Comparison of ENCODE assay signal across 23 cellular contexts in the genomic region with DNA sequence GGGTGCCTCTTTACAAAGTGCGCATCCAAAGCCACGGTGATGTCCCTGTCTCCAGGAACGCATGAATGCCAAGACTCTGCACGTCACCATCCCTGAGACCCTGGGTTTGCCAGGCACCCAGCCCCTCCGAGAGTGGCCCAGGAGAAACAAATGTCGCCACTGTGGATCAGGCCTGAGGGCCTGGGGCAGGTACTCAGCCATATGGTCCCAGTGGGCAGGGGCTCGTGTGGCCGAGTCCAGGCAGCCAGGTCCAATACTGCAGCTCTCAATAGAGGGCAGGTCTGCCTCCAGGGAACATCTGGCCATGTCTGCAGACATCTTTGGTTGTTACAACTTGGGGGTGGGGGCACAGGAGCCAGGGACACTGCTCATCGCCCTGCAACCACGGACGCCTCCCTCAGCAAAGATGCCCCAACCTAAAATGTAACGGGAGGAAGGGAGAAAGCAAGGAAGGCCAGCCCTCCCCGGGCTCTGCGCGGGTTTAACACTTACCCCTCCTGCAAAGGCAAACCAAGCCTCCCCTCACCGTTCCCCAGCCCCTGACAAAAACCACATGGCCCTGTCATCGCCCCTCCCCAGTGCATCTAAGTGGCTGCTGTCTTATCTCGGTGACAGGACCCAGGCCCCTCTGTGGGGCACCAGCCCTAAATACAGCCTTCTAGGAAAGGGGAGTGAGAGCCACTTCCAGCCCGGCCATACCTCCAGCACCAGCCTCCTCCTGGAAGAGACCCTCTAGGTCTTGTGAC. TPM values are rescaled to one million over a fixed set of nuclear protein-coding genes. Genes with fewer than 3 reads are reported as not detected.
DNase-seq lines count a peak whose midpoint lies in the region; ATAC-seq and TF ChIP-seq lines count a peak whose summit lies in the region.
"Had no signal": no experiment of that assay in that cellular context is flagged by ENCODE, and none has a peak within 500 bp of the region (broad histone marks: within the 10 kb centered on the region; RNA-seq: fewer than 3 reads in every experiment).

No MANE protein-coding gene starts in this region.

- H3K9me3 ChIP-seq in IMR-90 (ENCODE audit: control insufficient read depth, insufficient read depth, low read length): no peaks in the 10 kb centered on the region
- peaks cover 4% of the 10 kb centered on the region for H3K9me3 ChIP-seq in trophoblast cell (ENCODE audit: insufficient read depth, low read depth, low read length)
- H3K9me3 ChIP-seq in osteoblast (ENCODE audit: low read depth, low read length): peaks cover 2% of the 10 kb centered on the region

- no peaks in the 10 kb centered on the region for H3K4me1 ChIP-seq in IMR-90 (ENCODE audit: control insufficient read depth, insufficient read depth, low read length)
- peaks cover 16 to 20% of the 10 kb centered on the region in 2 experiments for H3K4me1 ChIP-seq in trophoblast cell (ENCODE audit: control insufficient read depth in 1 of 2, insufficient read depth in 2 of 2, low read length in 2 of 2)
- no peaks in the 10 kb centered on the region for H3K4me1 ChIP-seq in osteoblast (ENCODE audit: insufficient read depth, low read length)

- H4K5ac ChIP-seq in IMR-90 (ENCODE audit: low read depth, low read length): no peak overlapping the region

- H3K14ac ChIP-seq in IMR-90 (replicated peaks; ENCODE audit: low read depth, low read length): no peak overlapping the region
- no peak overlapping the region for H3K14ac ChIP-seq in trophoblast cell (ENCODE audit: low read length)

- H3K9ac ChIP-seq in IMR-90 (ENCODE audit: low read depth, low read length) (no peak overlapping the region), trophoblast cell (ENCODE audit: low read length) (no peak overlapping the region)

- H3K36me3 Mint-ChIP-seq in central memory CD8-positive, alpha-beta T cell (ENCODE audit: insufficient read depth): no peaks in the 10 kb centered on the region
- H3K36me3 Mint-ChIP-seq: memory B cell; stimulated activated naive B cell treated with anti-CD40 and anti-IgM and Interleukin-4, amounts not matched to agents 10 μg/mL and 1 μg/mL and 100 μg/mL, for 72 hours had no signal

- TF ChIP-seq POLR2A in IMR-90 (IDR thresholded peaks at IDR 0.05; ENCODE audit: low read depth, low read length): no peak

- intact Hi-C loops in IMR-90 (cut with micrococcal nuclease): no loop called here

- H4K8ac ChIP-seq in IMR-90 (ENCODE audit: low read depth in 2 of 2, low read length in 2 of 2) (no peak overlapping the region), trophoblast cell (ENCODE audit: low read depth, low read length) (no peak overlapping the region)

- H4K91ac ChIP-seq in IMR-90 (ENCODE audit: insufficient read depth, low read depth, low read length): no peak overlapping the region
- no peak overlapping the region for H4K91ac ChIP-seq in trophoblast cell (ENCODE audit: low read depth, low read length)

- H3K27me3 ChIP-seq in IMR-90 (ENCODE audit: control insufficient read depth, insufficient read depth, low read length): no peaks in the 10 kb centered on the region; the same call in 1 of the 2 replicates
- H3K27me3 ChIP-seq in trophoblast cell (ENCODE audit: insufficient read depth, low read length): no peaks in the 10 kb centered on the region
- H3K27me3 ChIP-seq in osteoblast (ENCODE audit: insufficient read depth, low read length): no peaks in the 10 kb centered on the region

- no peak overlapping the region for H3K4me2 ChIP-seq in IMR-90 (ENCODE audit: low read depth, low read length)
- peak overlapping the region; percentile 33 for H3K4me2 ChIP-seq in trophoblast cell (ENCODE audit: low read length)
- no peak overlapping the region for H3K4me2 ChIP-seq in osteoblast (ENCODE audit: insufficient read depth, low read length)

- TF ChIP-seq RAD21 in IMR-90 (IDR thresholded peaks at IDR 0.05; ENCODE audit: low read length): no peak

- peaks cover 45% of the 10 kb centered on the region for H3K27me3 Mint-ChIP-seq in central memory CD8-positive, alpha-beta T cell

- H4K20me1 ChIP-seq in IMR-90 (ENCODE audit: insufficient read depth, low read length) (no peaks in the 10 kb centered on the region), osteoblast (ENCODE audit: insufficient read depth, low read length) (no peaks in the 10 kb centered on the region)

- WGBS in IMR-90 (ENCODE audit: extremely low coverage in 2 of 2, insufficient read length in 1 of 2), 2 experiments: 65% methylated on average over 5 of the region's 19 CpGs; no CpG with 5 or more reads in 1 of the 2 experiments
- WGBS in trophoblast cell (ENCODE audit: extremely low coverage, insufficient coverage, insufficient read length): no CpG with 5 or more reads among the region's 19 CpGs

- H3K4me1 Mint-ChIP-seq in central memory CD8-positive, alpha-beta T cell: peaks cover 5% of the 10 kb centered on the region
- H3K4me1 Mint-ChIP-seq: memory B cell; stimulated activated naive B cell treated with anti-CD40 and anti-IgM and Interleukin-4, amounts not matched to agents 10 μg/mL and 1 μg/mL and 100 μg/mL, for 72 hours had no signal

- H3K23ac ChIP-seq in IMR-90 (ENCODE audit: low read depth, low read length) (no peak overlapping the region), trophoblast cell (ENCODE audit: low read length) (no peak overlapping the region)

- H3K4me3 Mint-ChIP-seq in central memory CD8-positive, alpha-beta T cell: peak overlapping the region; percentile 29
- H3K4me3 Mint-ChIP-seq: activated naive CD4-positive, alpha-beta T cell treated with anti-CD3 and anti-CD28 coated beads for 36 hours; activated T-cell treated with anti-CD3 and anti-CD28 coated beads, Interleukin-2, amount 50 U/mL, for 24 hours; memory B cell; stimulated activated naive B cell treated with anti-CD40 and anti-IgM and Interleukin-4, amounts not matched to agents 10 μg/mL and 1 μg/mL and 100 μg/mL, for 72 hours had no signal

- H2AK5ac ChIP-seq in IMR-90 (ENCODE audit: low read depth, low read length) (no peak overlapping the region), trophoblast cell (ENCODE audit: low read length) (no peak overlapping the region)

- no peaks in the 10 kb centered on the region for H3K79me2 ChIP-seq in trophoblast cell (ENCODE audit: control insufficient read depth, insufficient read depth, low read length, poor library complexity)
- H3K79me2 ChIP-seq in osteoblast (ENCODE audit: insufficient read depth, low read length): no peaks in the 10 kb centered on the region

- DNase-seq in IMR-90 (no peak), left kidney (ENCODE audit: low read depth, low spot score) (peak; percentile 71), trophoblast cell (no peak), COR-L47 (lab: John Stamatoyannopoulos, UW) (no peak), NCI-H2107 treated with DMSO at 0.1 percent for 48 hours (lab: John Stamatoyannopoulos, UW; ENCODE audit: unreplicated experiment) (no peak), pons (ENCODE audit: low spot score) (no peak), osteoblast (ENCODE audit: insufficient read length, low spot score, missing footprints) (no peak)
- DNase-seq in central memory CD8-positive, alpha-beta T cell (ENCODE audit: low spot score in 2 of 2): no peak
- DNase-seq: activated CD4-positive, alpha-beta T cell treated with anti-CD3 and anti-CD28 coated beads for 1 hour; activated CD8-positive, alpha-beta memory T cell treated with anti-CD3 and anti-CD28 coated beads for 24 hours; activated naive CD4-positive, alpha-beta T cell treated with anti-CD3 and anti-CD28 coated beads for 36 hours; activated T-cell treated with anti-CD3 and anti-CD28 coated beads, Interleukin-2, amount 50 U/mL, for 24 hours; amniotic stem cell; dermis blood vessel endothelial cell; MV-4-11; NCI-H2171 treated with DMSO at 0.1 percent for 48 hours; NCI-H526; stimulated activated naive B cell treated with anti-CD40 and anti-IgM and Interleukin-4, amounts not matched to agents 10 μg/mL and 1 μg/mL and 100 μg/mL, for 72 hours had no signal

- H3K36me3 ChIP-seq in IMR-90 (ENCODE audit: control insufficient read depth, insufficient read depth, low read length) (no peaks in the 10 kb centered on the region), trophoblast cell (ENCODE audit: control insufficient read depth in 1 of 2, insufficient read depth in 2 of 2, low read length in 2 of 2) (no peaks in the 10 kb centered on the region), osteoblast (ENCODE audit: insufficient read depth, low read length) (no peaks in the 10 kb centered on the region)

- no peak overlapping the region for H3K4ac ChIP-seq in IMR-90 (ENCODE audit: low read depth, low read length)
- H3K4ac ChIP-seq in trophoblast cell (ENCODE audit: low read depth, low read length): no peak overlapping the region

- H2BK120ac ChIP-seq in IMR-90 (ENCODE audit: low read depth, low read length) (no peak overlapping the region), trophoblast cell (ENCODE audit: insufficient read depth, low read length, poor library complexity) (no peak overlapping the region)

- TF ChIP-seq CTCF in IMR-90 (conservative IDR thresholded peaks at IDR 0.05; ENCODE audit: low read depth, low read length) (no peak), osteoblast (IDR thresholded peaks at IDR 0.05; ENCODE audit: extremely low read depth, low read depth, low read length) (no peak)

- CTCF ChIA-PET in IMR-90 (lab: Yijun Ruan, JAX): no interaction called here

- no peaks in the 10 kb centered on the region for H3K9me3 Mint-ChIP-seq in central memory CD8-positive, alpha-beta T cell
- H3K9me3 Mint-ChIP-seq: activated naive CD4-positive, alpha-beta T cell treated with anti-CD3 and anti-CD28 coated beads for 36 hours; activated T-cell treated with anti-CD3 and anti-CD28 coated beads, Interleukin-2, amount 50 U/mL, for 24 hours; stimulated activated naive B cell treated with anti-CD40 and anti-IgM and Interleukin-4, amounts not matched to agents 10 μg/mL and 1 μg/mL and 100 μg/mL, for 72 hours had no signal

- ATAC-seq in IMR-90 (ENCODE audit: low read depth): no peak
- ATAC-seq in central memory CD8-positive, alpha-beta T cell (replicated peaks; ENCODE audit: extremely low read depth, poor library complexity, severe bottlenecking): no peak
- ATAC-seq: stimulated activated naive B cell treated with anti-CD40 and anti-IgM and Interleukin-4, amounts not matched to agents 10 μg/mL and 1 μg/mL and 100 μg/mL, for 72 hours had no signal

- H2BK5ac ChIP-seq in IMR-90 (ENCODE audit: low read depth, low read length, poor library complexity, severe bottlenecking): no peak overlapping the region
- H2BK5ac ChIP-seq in trophoblast cell (ENCODE audit: low read depth, low read length, poor library complexity): no peak overlapping the region

- no peak overlapping the region for H3K27ac ChIP-seq in IMR-90 (ENCODE audit: insufficient read depth, low read length)
- no peak overlapping the region for H3K27ac ChIP-seq in trophoblast cell (ENCODE audit: low read depth, low read length)
- H3K27ac ChIP-seq in osteoblast (ENCODE audit: low read depth, low read length): no peak overlapping the region
- H3K27ac ChIP-seq: skin epidermis had no signal

- peak overlapping the region; percentile 22 for H3K27ac Mint-ChIP-seq in central memory CD8-positive, alpha-beta T cell (ENCODE audit: low read depth)
- H3K27ac Mint-ChIP-seq: activated naive CD4-positive, alpha-beta T cell treated with anti-CD3 and anti-CD28 coated beads for 36 hours; activated T-cell treated with anti-CD3 and anti-CD28 coated beads, Interleukin-2, amount 50 U/mL, for 24 hours; memory B cell; naive thymus-derived CD8-positive, alpha-beta T cell; stimulated activated naive B cell treated with anti-CD40 and anti-IgM and Interleukin-4, amounts not matched to agents 10 μg/mL and 1 μg/mL and 100 μg/mL, for 72 hours had no signal

- no peak overlapping the region for H4K12ac ChIP-seq in trophoblast cell (ENCODE audit: low read depth, low read length)

- H3K4me3 ChIP-seq in IMR-90 (ENCODE audit: insufficient read depth, low read depth, low read length) (no peak overlapping the region), trophoblast cell (ENCODE audit: low read depth, low read length) (no peak overlapping the region), osteoblast (ENCODE audit: insufficient read depth, low read length) (no peak overlapping the region)
- H3K4me3 ChIP-seq: skin epidermis had no signal

- POLR2A ChIA-PET in IMR-90 (lab: Charles Lee; ENCODE audit: unreplicated experiment): interaction anchor here (0.6 kb wide), 1 partner anchor 13 kb away, joined by 3 read pairs; no protein-coding TSS in a partner anchor

- H3K56ac ChIP-seq in IMR-90 (ENCODE audit: extremely low read depth, insufficient read depth, low read length): no peak overlapping the region

- H2BK15ac ChIP-seq in IMR-90 (ENCODE audit: low read depth, low read length): no peak overlapping the region

- H3K79me1 ChIP-seq in IMR-90 (ENCODE audit: low read depth in 1 of 2, low read length in 2 of 2) (no peaks in the 10 kb centered on the region), trophoblast cell (ENCODE audit: low read length) (no peaks in the 10 kb centered on the region)

- dilution Hi-C loops in IMR-90 (cut with HindIII; ENCODE audit: low sequenced_read_pairs, unreplicated experiment): no loop called here

- H3K18ac ChIP-seq in IMR-90 (ENCODE audit: low read depth, low read length) (no peak overlapping the region), trophoblast cell (ENCODE audit: low read length) (peak overlapping the region; percentile 15)

- peak overlapping the region; percentile 42 for H2AK9ac ChIP-seq in IMR-90 (replicated peaks; ENCODE audit: low read depth, low read length, poor library complexity)

- H3K9me1 ChIP-seq in IMR-90 (ENCODE audit: insufficient read depth, low read length): no peaks in the 10 kb centered on the region

- H2BK12ac ChIP-seq in trophoblast cell (ENCODE audit: low read length): no peak overlapping the region

- H2BK20ac ChIP-seq in IMR-90 (ENCODE audit: low read depth, low read length): no peak overlapping the region

- H2AFZ ChIP-seq in IMR-90 (replicated peaks; ENCODE audit: low read length, poor library complexity) (no peak overlapping the region), trophoblast cell (ENCODE audit: insufficient read depth, low read length, poor library complexity) (no peak overlapping the region), osteoblast (ENCODE audit: low read length) (no peak overlapping the region)

- in situ Hi-C loops in IMR-90 (cut with MboI; ENCODE audit: low sequenced_read_pairs): no loop called here

- no TSS peak for BruUV-seq in IMR-90 (replicated peaks; lab: Mats Ljungman, UMichigan)

RNA-seq across cellular contexts. Expression of gene PAPOLB, which starts 10.3 kb away (rescaled TPM):
- total RNA-seq in IMR-90 (2012; rRNA removed) (under 0.01 TPM in 2 replicates), osteoblast (under 0.01 and 0.36 TPM in 2 replicates)
- polyA plus RNA-seq in IMR-90 (2012; rRNA removed): not detected in 2 replicates
- polyA plus RNA-seq in IMR-90 (2012; cell fraction: cytosol; rRNA removed): not detected in 2 replicates
- not detected in 2 replicates for polyA plus RNA-seq in IMR-90 (2012; cell fraction: nucleus; rRNA removed; ENCODE audit: low replicate concordance)
- not detected in 2 replicates for polyA plus RNA-seq in trophoblast cell (2013)
- total RNA-seq: activated naive CD4-positive, alpha-beta T cell treated with anti-CD3 and anti-CD28 coated beads for 36 hours; HT1080; naive thymus-derived CD8-positive, alpha-beta T cell had no signal
- polyA plus RNA-seq: keratinocyte; naive thymus-derived CD8-positive, alpha-beta T cell had no signal

RNA-seq across cellular contexts. Expression of gene RADIL, which starts 11.4 kb away (rescaled TPM):
- 0.18 TPM in 1 of 2 replicates, not detected in the other for total RNA-seq in IMR-90 (2012; rRNA removed)
- 0.36 and 0.48 TPM in 2 replicates for polyA plus RNA-seq in IMR-90 (2012; rRNA removed)
- polyA plus RNA-seq in IMR-90 (2012; cell fraction: cytosol; rRNA removed): 0.23 and 0.42 TPM in 2 replicates
- polyA plus RNA-seq in IMR-90 (2012; cell fraction: nucleus; rRNA removed; ENCODE audit: low replicate concordance): 0.49 and 0.70 TPM in 2 replicates
- polyA plus RNA-seq in trophoblast cell (2013): 0.29 and 0.36 TPM in 2 replicates
- 0.29 and 1.1 TPM in 2 replicates for total RNA-seq in osteoblast
- polyA plus RNA-seq: keratinocyte had no signal
